ENCODE assay signal across 8 cellular contexts in the genomic region with DNA sequence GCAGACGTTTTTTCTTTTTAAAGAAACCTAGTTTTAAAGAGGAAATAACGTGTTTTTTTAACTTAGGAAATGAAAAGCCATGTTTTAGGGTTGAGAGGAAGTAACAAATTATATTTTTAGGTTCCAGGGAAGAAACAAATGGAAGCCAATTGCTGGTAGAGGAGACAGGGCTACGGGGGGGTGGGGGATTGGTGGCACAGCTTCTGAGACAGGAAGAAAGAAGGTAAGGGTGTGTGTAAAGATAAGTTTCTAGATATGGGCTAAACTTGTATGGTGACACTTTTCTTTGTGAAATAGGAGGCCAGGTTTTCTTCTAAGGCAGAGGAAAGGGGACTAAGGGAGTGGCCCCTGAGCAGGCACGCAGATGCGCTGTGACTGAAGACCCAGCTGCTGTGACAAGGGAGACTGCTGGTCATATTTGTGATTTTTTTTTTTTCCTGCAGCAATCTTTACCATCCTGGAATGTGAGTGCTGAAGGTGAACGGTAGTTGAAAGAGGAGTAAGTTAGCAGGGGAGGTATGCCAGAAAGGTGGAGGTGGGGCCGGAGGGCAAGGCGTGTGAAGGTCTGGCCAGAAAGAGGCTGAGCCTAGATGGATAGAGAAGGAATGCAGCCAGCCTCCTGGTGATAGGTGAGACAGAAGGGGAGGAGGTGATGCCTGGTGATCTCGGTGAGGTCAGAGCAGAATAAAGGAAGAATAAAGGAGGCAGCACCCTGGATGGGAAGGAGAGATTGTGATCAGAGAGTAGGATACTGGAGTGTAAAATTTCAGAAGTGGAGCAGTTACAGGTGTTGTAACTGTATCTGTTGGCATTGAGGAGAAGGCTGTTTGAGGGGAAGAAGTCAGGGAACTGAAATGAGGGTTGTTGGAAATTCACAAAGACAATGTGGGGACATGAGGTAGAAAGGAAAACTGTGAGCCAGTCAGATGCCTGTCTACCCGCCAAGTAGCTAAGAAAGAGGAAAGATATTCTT. TPM values are rescaled to one million over a fixed set of nuclear protein-coding genes. Genes with fewer than 3 reads are reported as not detected.
A peak's percentile ranks its signal among the peaks of the same experiment; 100 is the strongest.
DNase-seq lines count a peak whose midpoint lies in the region; ATAC-seq and TF ChIP-seq lines count a peak whose summit lies in the region.

No MANE protein-coding gene starts in this region.

- no peak for TF ChIP-seq EP300 in neural cell (conservative IDR thresholded peaks at IDR 0.05; ENCODE audit: poor library complexity, severe bottlenecking)

- ATAC-seq in PC-3: no peak
- ATAC-seq in GM19455 (IDR thresholded peaks at IDR 0.05; ENCODE audit: unreplicated experiment): no peak

- no peak for TF ChIP-seq RAD21 in neural cell (conservative IDR thresholded peaks at IDR 0.05)

- TF ChIP-seq CTCF in PC-3 (conservative IDR thresholded peaks at IDR 0.05; ENCODE audit: low read depth, low read length): no peak
- TF ChIP-seq CTCF in neural cell (IDR thresholded peaks at IDR 0.05; ENCODE audit: poor library complexity, severe bottlenecking): no peak

- DNase-seq in ELF-1 (ENCODE audit: low read depth, low spot score) (peak; percentile 92), PC-3 (no peak), occipital lobe (lab: John Stamatoyannopoulos, UW) (no peak), DMS153 (lab: John Stamatoyannopoulos, UW) (no peak), COR-L47 (lab: John Stamatoyannopoulos, UW) (no peak)

- H3K4me1 ChIP-seq in PC-3 (ENCODE audit: insufficient read depth, low read length): peaks cover 4% of the 10 kb centered on the region; the same call in 1 of the 2 replicates
- peaks cover 10 to 14% of the 10 kb centered on the region in 2 donors for H3K4me1 ChIP-seq in duodenal mucosa (ENCODE audit: control insufficient read depth in 1 of 2, insufficient read depth in 2 of 2, low read length in 2 of 2)

- H3K9ac ChIP-seq in PC-3 (ENCODE audit: low read length) (no peak overlapping the region; the same call in 1 of the 2 replicates), duodenal mucosa (ENCODE audit: low read depth in 1 of 2, low read length in 2 of 2) (peak overlapping the region; percentile 52 to 71), neural cell (ENCODE audit: low read length) (peak overlapping the region; percentile 76)

- intact Hi-C loops in PC-3 (cut with micrococcal nuclease): no loop called here

- H3K4me3 ChIP-seq in PC-3 (ENCODE audit: low read length) (peak overlapping the region; percentile 83), duodenal mucosa (ENCODE audit: low read depth in 1 of 2, low read length in 2 of 2) (peak overlapping the region; percentile 78 to 85), neural cell (ENCODE audit: low read length) (peak overlapping the region; percentile 95)

- CTCF ChIA-PET in PC-3 (lab: Charles Lee): no interaction called here

- POLR2A ChIA-PET in PC-3 (lab: Charles Lee; ENCODE audit: unreplicated experiment): no interaction called here

- BruUV-seq in PC-3 (replicated peaks; lab: Mats Ljungman, UMichigan): no TSS peak

- H3K36me3 ChIP-seq in PC-3 (ENCODE audit: low read depth, low read length) (no peaks in the 10 kb centered on the region), duodenal mucosa (ENCODE audit: control insufficient read depth in 1 of 2, insufficient read depth in 2 of 2, low read length in 2 of 2) (peaks cover 0 to 7% of the 10 kb centered on the region in 2 donors), neural cell (ENCODE audit: insufficient read depth, low read length) (peaks cover 8% of the 10 kb centered on the region)

- peak overlapping the region; percentile 94 for H3K4me2 ChIP-seq in PC-3 (ENCODE audit: low read length)
- H3K4me2 ChIP-seq in neural cell (ENCODE audit: low read length): no peak overlapping the region

- H2AFZ ChIP-seq in PC-3 (ENCODE audit: low read length) (no peak overlapping the region), neural cell (ENCODE audit: low read depth, low read length) (no peak overlapping the region)

- H3K27me3 ChIP-seq in PC-3 (ENCODE audit: low read length) (no peaks in the 10 kb centered on the region), duodenal mucosa (ENCODE audit: control insufficient read depth in 1 of 2, insufficient read depth in 2 of 2, low read length in 2 of 2) (no peaks in the 10 kb centered on the region), neural cell (ENCODE audit: insufficient read depth, low read depth, low read length) (no peaks in the 10 kb centered on the region)

- no peaks in the 10 kb centered on the region for H4K20me1 ChIP-seq in PC-3 (ENCODE audit: low read length)
- no peaks in the 10 kb centered on the region for H4K20me1 ChIP-seq in neural cell (ENCODE audit: insufficient read depth)

- H3K9me3 ChIP-seq in PC-3 (ENCODE audit: low read length) (no peaks in the 10 kb centered on the region), duodenal mucosa (ENCODE audit: control insufficient read depth in 1 of 2, low read length in 2 of 2) (no peaks in the 10 kb centered on the region), neural cell (ENCODE audit: low read length) (no peaks in the 10 kb centered on the region)

- no peaks in the 10 kb centered on the region for H3F3A ChIP-seq in PC-3 (ENCODE audit: low read length, unreplicated experiment)
- H3F3A ChIP-seq in neural cell (ENCODE audit: insufficient read depth, low read length, poor library complexity, severe bottlenecking): no peaks in the 10 kb centered on the region

- H3K27ac ChIP-seq in PC-3 (ENCODE audit: low read length): no peak overlapping the region
- H3K27ac ChIP-seq in duodenal mucosa (ENCODE audit: low read depth, low read length): no peak overlapping the region
- H3K27ac ChIP-seq in neural cell (ENCODE audit: low read length): no peak overlapping the region

- peaks cover 31% of the 10 kb centered on the region for H3K79me2 ChIP-seq in PC-3 (ENCODE audit: low read length)
- peaks cover 5% of the 10 kb centered on the region for H3K79me2 ChIP-seq in neural cell (replicated peaks; ENCODE audit: insufficient read depth, low read length)

- H3K9me2 ChIP-seq in PC-3 (replicated peaks; ENCODE audit: low read length): no peaks in the 10 kb centered on the region
- H3K9me2 ChIP-seq in neural cell (ENCODE audit: insufficient read depth, low read length): no peaks in the 10 kb centered on the region

TF ChIP-seq in neural cell, 6 proteins besides CTCF, POLR2A, EP300 and RAD21:
- TF ChIP-seq MXI1 (conservative IDR thresholded peaks at IDR 0.05; ENCODE audit: poor library complexity, severe bottlenecking): no peak
- no peak for TF ChIP-seq POLR2AphosphoS5 (IDR thresholded peaks at IDR 0.05)
- TF ChIP-seq, protein P1, sequence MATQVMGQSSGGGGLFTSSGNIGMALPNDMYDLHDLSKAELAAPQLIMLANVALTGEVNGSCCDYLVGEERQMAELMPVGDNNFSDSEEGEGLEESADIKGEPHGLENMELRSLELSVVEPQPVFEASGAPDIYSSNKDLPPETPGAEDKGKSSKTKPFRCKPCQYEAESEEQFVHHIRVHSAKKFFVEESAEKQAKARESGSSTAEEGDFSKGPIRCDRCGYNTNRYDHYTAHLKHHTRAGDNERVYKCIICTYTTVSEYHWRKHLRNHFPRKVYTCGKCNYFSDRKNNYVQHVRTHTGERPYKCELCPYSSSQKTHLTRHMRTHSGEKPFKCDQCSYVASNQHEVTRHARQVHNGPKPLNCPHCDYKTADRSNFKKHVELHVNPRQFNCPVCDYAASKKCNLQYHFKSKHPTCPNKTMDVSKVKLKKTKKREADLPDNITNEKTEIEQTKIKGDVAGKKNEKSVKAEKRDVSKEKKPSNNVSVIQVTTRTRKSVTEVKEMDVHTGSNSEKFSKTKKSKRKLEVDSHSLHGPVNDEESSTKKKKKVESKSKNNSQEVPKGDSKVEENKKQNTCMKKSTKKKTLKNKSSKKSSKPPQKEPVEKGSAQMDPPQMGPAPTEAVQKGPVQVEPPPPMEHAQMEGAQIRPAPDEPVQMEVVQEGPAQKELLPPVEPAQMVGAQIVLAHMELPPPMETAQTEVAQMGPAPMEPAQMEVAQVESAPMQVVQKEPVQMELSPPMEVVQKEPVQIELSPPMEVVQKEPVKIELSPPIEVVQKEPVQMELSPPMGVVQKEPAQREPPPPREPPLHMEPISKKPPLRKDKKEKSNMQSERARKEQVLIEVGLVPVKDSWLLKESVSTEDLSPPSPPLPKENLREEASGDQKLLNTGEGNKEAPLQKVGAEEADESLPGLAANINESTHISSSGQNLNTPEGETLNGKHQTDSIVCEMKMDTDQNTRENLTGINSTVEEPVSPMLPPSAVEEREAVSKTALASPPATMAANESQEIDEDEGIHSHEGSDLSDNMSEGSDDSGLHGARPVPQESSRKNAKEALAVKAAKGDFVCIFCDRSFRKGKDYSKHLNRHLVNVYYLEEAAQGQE (IDR thresholded peaks at IDR 0.05; ENCODE audit: borderline replicate concordance): no peak
- no peak for TF ChIP-seq TAF1 (IDR thresholded peaks at IDR 0.05; ENCODE audit: low read depth)
- TF ChIP-seq EZH2 (IDR thresholded peaks at IDR 0.05; ENCODE audit: borderline replicate concordance, insufficient read depth, low read length, poor library complexity, severe bottlenecking): no peak
- TF ChIP-seq SMC3 (conservative IDR thresholded peaks at IDR 0.05; ENCODE audit: poor library complexity): no peak

RNA-seq across cellular contexts. Expression of a gene that starts 1.7 kb away (rescaled TPM):
- 27.1 and 50.7 TPM in 2 replicates for total RNA-seq in PC-3 (2014; rRNA removed)
- 66.1 and 69.6 TPM in 2 replicates for polyA plus RNA-seq in neural cell
- 20.9 and 25.4 TPM in 2 replicates for polyA minus RNA-seq in neural cell
- total RNA-seq in occipital lobe: 37.4 TPM

RNA-seq across cellular contexts. Expression of a gene that starts 32.0 kb away (rescaled TPM):
- total RNA-seq in PC-3 (2014; rRNA removed) (5.1 and 5.9 TPM in 2 replicates), occipital lobe (4.7 TPM)
- polyA plus RNA-seq in neural cell: 16.8 and 20.0 TPM in 2 replicates
- 6.8 and 10.8 TPM in 2 replicates for polyA minus RNA-seq in neural cell
